ENCODE assay signal across 20 cellular contexts in the genomic region with DNA sequence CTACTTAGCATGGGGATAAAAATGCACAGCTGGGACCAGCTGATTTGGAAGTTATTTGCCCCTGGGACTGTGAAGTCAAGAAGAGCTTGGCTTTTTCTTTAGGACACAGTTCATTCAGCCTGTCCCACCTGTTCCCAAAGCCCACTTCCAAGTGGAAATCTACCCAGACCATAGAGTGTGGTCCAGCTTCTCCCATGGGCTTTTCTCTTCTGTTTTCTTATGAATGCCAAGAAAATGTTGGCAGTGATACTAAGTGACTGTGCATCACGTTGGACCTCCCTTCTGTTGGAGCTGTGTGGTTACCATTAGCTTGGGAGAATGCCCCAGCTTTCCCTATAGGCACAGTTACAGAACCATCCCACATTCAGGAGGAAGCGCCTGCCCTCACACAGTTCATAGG.
DNase-seq lines count a peak whose midpoint lies in the region; ATAC-seq and TF ChIP-seq lines count a peak whose summit lies in the region.
"Had no signal": no experiment of that assay in that cellular context is flagged by ENCODE, and none has a peak within 500 bp of the region (broad histone marks: within the 10 kb centered on the region; RNA-seq: fewer than 3 reads in every experiment).

No MANE protein-coding gene starts in this region.

- DNase-seq in NCI-H2171 treated with DMSO at 0.1 percent for 48 hours (lab: John Stamatoyannopoulos, UW) (peak; percentile 17), NCI-H2171 (lab: John Stamatoyannopoulos, UW) (no peak), AG10803 (ENCODE audit: low read depth) (peak; percentile 30), NCI-H446 (lab: John Stamatoyannopoulos, UW) (peak; percentile 56 to 96), fibroblast of the aortic adventitia (ENCODE audit: low read depth) (peak; percentile 56), Kasumi-1 (lab: John Stamatoyannopoulos, UW) (no peak)
- DNase-seq in activated CD4-positive, alpha-beta T cell treated with anti-CD3 and anti-CD28 coated beads for 4 hours = no peak
- DNase-seq: CD8-positive, alpha-beta memory T cell; DMS79 treated with DMSO at 0.1 percent for 48 hours; H9; MM.1S; NCI-H1694 treated with DMSO at 0.1 percent for 48 hours; NCI-H2107; NCI-H226; NCI-H526; NK-92 treated with Interleukin-12 subunit alpha and Interleukin-12 subunit beta, amount 100 ng/mL, for 24 hours; Peyer's patch had no signal

- no peak for ATAC-seq in GM21786 (IDR thresholded peaks at IDR 0.05; ENCODE audit: unreplicated experiment)

- TF ChIP-seq CTCF in AG10803 (conservative IDR thresholded peaks at IDR 0.05; ENCODE audit: low read length) (no peak), fibroblast of the aortic adventitia (IDR thresholded peaks at IDR 0.05; ENCODE audit: insufficient read depth, low read length) (no peak)

- H3K4me3 ChIP-seq in AG10803 (ENCODE audit: low read length) = no peak overlapping the region
- H3K4me3 ChIP-seq in fibroblast of the aortic adventitia (ENCODE audit: low read depth, low read length) = no peak overlapping the region
- H3K4me3 ChIP-seq: BLaER1 treated with 17β-estradiol and CSF1 and Interleukin-3, amounts not matched to agents 10 nM and 100 nM; Peyer's patch; SK-N-MC had no signal

Comparison
In these comparisons a context has a peak if more than half of its experiments do, and no peak if none do; other contexts are left out.
1. DNase-seq: peak in NCI-H2171 treated with DMSO at 0.1 percent for 48 hours (single experiment), AG10803 (single experiment), NCI-H446 (2 of 2) and fibroblast of the aortic adventitia (single experiment); none in NCI-H2171 (single experiment), Kasumi-1 (0 of 2) and activated CD4-positive, alpha-beta T cell treated with anti-CD3 and anti-CD28 coated beads for 4 hours (0 of 2).